ENCODE assay signal across 1 cellular context in the genomic region with DNA sequence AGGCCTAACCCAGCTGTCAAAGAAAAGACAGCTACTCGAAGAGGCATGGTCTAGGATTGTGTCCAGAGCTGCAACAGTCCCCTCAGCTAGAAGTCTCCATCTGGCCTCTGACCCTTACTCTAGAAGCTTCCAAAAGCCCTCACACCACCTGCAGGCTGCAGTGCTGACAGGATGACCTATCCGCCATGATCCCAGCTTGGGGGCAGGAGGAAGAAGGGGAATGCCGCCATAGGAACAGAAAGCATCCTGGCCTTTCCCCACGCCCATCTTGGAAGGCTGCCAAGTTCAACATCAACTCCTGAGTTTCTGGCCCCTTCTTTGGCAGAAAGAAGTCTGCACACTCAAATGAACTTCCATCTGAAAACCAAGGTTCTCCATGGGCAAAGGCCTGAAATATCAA.
TF ChIP-seq lines count a peak whose summit lies in the region.

No MANE protein-coding gene starts in this region.

TF ChIP-seq in endothelial cell of umbilical vein, 7 proteins besides CTCF, POLR2A, EP300 and RAD21:
- TF ChIP-seq, protein P1, sequence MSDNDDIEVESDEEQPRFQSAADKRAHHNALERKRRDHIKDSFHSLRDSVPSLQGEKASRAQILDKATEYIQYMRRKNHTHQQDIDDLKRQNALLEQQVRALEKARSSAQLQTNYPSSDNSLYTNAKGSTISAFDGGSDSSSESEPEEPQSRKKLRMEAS (IDR thresholded peaks at IDR 0.05; ENCODE audit: insufficient read depth, insufficient read length), result no peak
- no peak for TF ChIP-seq FOS (IDR thresholded peaks at IDR 0.05; ENCODE audit: borderline replicate concordance, insufficient read depth, low read length)
- no peak for TF ChIP-seq GATA2 (IDR thresholded peaks at IDR 0.05; ENCODE audit: insufficient read depth, insufficient read length, low read depth, low read length)
- no peak for TF ChIP-seq POLR2AphosphoS5 (IDR thresholded peaks at IDR 0.05; ENCODE audit: insufficient read depth, low read depth, low read length)
- TF ChIP-seq JUN (IDR thresholded peaks at IDR 0.05; ENCODE audit: borderline replicate concordance, insufficient read depth, insufficient read length, low read depth), result no peak
- TF ChIP-seq MYC (IDR thresholded peaks at IDR 0.05; ENCODE audit: low read depth, low read length), result no peak
- no peak for TF ChIP-seq EZH2 (IDR thresholded peaks at IDR 0.05; ENCODE audit: borderline replicate concordance, low read depth, low read length, severe bottlenecking)
